Comparison of ENCODE assay signal across 1 cellular context in the genomic region with DNA sequence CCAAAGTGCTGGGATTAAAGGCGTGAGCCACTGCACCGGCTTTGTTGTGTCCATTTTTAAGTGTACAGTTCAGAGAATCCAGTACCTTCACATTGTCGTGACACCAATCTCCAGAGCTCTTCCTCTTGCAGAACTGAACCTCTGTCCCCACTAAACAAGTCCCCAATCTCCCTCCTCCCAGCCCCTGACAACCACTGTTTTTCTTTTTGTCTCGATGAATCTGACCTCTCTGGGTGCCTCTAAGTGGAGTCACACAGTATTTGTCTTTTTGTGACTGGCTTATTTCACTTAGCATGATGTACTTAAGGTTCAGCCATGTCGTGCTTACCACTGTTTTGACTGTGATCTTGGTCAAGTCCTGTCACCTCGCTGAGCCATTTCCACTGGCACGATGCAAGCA.
TF ChIP-seq lines count a peak whose summit lies in the region.

No MANE protein-coding gene starts in this region.

TF ChIP-seq in WTC11, 78 proteins besides CTCF, POLR2A, EP300 and RAD21 (continued from another document):
- TF ChIP-seq, protein P1, sequence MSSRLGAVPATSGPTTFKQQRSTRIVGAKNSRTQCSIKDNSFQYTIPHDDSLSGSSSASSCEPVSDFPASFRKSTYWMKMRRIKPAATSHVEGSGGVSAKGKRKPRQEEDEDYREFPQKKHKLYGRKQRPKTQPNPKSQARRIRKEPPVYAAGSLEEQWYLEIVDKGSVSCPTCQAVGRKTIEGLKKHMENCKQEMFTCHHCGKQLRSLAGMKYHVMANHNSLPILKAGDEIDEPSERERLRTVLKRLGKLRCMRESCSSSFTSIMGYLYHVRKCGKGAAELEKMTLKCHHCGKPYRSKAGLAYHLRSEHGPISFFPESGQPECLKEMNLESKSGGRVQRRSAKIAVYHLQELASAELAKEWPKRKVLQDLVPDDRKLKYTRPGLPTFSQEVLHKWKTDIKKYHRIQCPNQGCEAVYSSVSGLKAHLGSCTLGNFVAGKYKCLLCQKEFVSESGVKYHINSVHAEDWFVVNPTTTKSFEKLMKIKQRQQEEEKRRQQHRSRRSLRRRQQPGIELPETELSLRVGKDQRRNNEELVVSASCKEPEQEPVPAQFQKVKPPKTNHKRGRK (CRISPR knock-in tag; IDR thresholded peaks at IDR 0.05; ENCODE audit: borderline replicate concordance): no peak
- TF ChIP-seq, protein P2, sequence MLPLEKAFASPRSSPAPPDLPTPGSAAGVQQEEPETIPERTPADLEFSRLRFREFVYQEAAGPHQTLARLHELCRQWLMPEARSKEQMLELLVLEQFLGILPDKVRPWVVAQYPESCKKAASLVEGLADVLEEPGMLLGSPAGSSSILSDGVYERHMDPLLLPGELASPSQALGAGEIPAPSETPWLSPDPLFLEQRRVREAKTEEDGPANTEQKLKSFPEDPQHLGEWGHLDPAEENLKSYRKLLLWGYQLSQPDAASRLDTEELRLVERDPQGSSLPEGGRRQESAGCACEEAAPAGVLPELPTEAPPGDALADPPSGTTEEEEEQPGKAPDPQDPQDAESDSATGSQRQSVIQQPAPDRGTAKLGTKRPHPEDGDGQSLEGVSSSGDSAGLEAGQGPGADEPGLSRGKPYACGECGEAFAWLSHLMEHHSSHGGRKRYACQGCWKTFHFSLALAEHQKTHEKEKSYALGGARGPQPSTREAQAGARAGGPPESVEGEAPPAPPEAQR (CRISPR knock-in tag; IDR thresholded peaks at IDR 0.05): no peak
- TF ChIP-seq, protein P3, sequence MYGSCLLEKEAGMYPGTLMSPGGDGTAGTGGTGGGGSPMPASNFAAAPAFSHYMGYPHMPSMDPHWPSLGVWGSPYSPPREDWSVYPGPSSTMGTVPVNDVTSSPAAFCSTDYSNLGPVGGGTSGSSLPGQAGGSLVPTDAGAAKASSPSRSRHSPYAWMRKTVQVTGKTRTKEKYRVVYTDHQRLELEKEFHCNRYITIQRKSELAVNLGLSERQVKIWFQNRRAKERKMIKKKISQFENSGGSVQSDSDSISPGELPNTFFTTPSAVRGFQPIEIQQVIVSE (CRISPR knock-in tag; IDR thresholded peaks at IDR 0.05; ENCODE audit: borderline replicate concordance): no peak
- TF ChIP-seq RORB (CRISPR knock-in tag; IDR thresholded peaks at IDR 0.05) (no peak), MXD4 (CRISPR knock-in tag; IDR thresholded peaks at IDR 0.05; ENCODE audit: borderline replicate concordance) (no peak), NR1H2 (CRISPR knock-in tag; IDR thresholded peaks at IDR 0.05) (no peak), IRF2 (CRISPR knock-in tag; IDR thresholded peaks at IDR 0.05; ENCODE audit: borderline replicate concordance, low read depth) (no peak), FOXP1 (CRISPR knock-in tag; IDR thresholded peaks at IDR 0.05; ENCODE audit: borderline replicate concordance) (no peak), SOX15 (CRISPR knock-in tag; IDR thresholded peaks at IDR 0.05) (no peak), GRHL2 (CRISPR knock-in tag; IDR thresholded peaks at IDR 0.05; ENCODE audit: insufficient replicate concordance, severe bottlenecking) (no peak), ZNF138 (CRISPR knock-in tag; conservative IDR thresholded peaks at IDR 0.05) (no peak), TEAD1 (CRISPR knock-in tag; IDR thresholded peaks at IDR 0.05) (no peak)
- TF ChIP-seq, protein P4, sequence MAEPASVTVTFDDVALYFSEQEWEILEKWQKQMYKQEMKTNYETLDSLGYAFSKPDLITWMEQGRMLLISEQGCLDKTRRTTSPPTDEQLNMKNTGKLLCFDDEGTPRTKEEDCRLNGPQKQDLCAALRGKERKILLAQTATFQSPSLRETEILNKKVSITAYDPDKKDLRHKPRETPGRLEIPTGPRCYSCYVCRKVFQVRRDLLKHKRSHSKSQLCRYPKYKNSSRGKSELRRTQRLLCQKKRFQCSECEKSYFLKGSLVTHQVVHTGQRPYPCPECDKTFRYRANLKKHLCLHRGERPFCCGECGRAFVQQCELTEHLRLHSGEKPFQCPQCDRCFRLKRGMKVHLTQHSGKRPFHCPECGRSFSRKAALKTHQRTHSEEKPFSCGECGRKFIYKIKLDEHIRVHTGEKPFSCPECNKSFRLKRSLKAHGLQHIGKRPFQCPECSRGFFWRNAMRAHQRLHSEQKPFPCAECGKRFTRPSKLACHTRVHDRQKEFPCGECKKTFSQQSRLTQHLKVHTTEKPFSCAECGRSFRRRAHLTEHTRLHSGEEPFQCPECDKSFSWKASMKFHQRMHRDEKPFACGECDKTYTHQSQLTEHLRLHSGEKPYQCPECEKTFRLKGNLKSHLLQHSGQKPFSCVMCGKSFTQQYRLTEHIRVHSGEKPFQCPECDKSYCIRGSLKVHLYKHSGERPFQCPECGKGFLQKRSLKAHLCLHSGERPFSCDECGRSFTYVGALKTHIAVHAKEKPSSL (CRISPR knock-in tag; conservative IDR thresholded peaks at IDR 0.05): no peak
- TF ChIP-seq, protein P5, sequence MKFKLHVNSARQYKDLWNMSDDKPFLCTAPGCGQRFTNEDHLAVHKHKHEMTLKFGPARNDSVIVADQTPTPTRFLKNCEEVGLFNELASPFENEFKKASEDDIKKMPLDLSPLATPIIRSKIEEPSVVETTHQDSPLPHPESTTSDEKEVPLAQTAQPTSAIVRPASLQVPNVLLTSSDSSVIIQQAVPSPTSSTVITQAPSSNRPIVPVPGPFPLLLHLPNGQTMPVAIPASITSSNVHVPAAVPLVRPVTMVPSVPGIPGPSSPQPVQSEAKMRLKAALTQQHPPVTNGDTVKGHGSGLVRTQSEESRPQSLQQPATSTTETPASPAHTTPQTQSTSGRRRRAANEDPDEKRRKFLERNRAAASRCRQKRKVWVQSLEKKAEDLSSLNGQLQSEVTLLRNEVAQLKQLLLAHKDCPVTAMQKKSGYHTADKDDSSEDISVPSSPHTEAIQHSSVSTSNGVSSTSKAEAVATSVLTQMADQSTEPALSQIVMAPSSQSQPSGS (CRISPR knock-in tag; IDR thresholded peaks at IDR 0.05; ENCODE audit: borderline replicate concordance, low read depth): no peak
- TF ChIP-seq, protein P6, sequence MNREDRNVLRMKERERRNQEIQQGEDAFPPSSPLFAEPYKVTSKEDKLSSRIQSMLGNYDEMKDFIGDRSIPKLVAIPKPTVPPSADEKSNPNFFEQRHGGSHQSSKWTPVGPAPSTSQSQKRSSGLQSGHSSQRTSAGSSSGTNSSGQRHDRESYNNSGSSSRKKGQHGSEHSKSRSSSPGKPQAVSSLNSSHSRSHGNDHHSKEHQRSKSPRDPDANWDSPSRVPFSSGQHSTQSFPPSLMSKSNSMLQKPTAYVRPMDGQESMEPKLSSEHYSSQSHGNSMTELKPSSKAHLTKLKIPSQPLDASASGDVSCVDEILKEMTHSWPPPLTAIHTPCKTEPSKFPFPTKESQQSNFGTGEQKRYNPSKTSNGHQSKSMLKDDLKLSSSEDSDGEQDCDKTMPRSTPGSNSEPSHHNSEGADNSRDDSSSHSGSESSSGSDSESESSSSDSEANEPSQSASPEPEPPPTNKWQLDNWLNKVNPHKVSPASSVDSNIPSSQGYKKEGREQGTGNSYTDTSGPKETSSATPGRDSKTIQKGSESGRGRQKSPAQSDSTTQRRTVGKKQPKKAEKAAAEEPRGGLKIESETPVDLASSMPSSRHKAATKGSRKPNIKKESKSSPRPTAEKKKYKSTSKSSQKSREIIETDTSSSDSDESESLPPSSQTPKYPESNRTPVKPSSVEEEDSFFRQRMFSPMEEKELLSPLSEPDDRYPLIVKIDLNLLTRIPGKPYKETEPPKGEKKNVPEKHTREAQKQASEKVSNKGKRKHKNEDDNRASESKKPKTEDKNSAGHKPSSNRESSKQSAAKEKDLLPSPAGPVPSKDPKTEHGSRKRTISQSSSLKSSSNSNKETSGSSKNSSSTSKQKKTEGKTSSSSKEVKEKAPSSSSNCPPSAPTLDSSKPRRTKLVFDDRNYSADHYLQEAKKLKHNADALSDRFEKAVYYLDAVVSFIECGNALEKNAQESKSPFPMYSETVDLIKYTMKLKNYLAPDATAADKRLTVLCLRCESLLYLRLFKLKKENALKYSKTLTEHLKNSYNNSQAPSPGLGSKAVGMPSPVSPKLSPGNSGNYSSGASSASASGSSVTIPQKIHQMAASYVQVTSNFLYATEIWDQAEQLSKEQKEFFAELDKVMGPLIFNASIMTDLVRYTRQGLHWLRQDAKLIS (CRISPR knock-in tag; IDR thresholded peaks at IDR 0.05; ENCODE audit: borderline replicate concordance): no peak
- TF ChIP-seq, protein P7, sequence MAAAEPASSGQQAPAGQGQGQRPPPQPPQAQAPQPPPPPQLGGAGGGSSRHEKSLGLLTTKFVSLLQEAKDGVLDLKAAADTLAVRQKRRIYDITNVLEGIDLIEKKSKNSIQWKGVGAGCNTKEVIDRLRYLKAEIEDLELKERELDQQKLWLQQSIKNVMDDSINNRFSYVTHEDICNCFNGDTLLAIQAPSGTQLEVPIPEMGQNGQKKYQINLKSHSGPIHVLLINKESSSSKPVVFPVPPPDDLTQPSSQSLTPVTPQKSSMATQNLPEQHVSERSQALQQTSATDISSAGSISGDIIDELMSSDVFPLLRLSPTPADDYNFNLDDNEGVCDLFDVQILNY (CRISPR knock-in tag; IDR thresholded peaks at IDR 0.05): no peak
- TF ChIP-seq, protein P8, sequence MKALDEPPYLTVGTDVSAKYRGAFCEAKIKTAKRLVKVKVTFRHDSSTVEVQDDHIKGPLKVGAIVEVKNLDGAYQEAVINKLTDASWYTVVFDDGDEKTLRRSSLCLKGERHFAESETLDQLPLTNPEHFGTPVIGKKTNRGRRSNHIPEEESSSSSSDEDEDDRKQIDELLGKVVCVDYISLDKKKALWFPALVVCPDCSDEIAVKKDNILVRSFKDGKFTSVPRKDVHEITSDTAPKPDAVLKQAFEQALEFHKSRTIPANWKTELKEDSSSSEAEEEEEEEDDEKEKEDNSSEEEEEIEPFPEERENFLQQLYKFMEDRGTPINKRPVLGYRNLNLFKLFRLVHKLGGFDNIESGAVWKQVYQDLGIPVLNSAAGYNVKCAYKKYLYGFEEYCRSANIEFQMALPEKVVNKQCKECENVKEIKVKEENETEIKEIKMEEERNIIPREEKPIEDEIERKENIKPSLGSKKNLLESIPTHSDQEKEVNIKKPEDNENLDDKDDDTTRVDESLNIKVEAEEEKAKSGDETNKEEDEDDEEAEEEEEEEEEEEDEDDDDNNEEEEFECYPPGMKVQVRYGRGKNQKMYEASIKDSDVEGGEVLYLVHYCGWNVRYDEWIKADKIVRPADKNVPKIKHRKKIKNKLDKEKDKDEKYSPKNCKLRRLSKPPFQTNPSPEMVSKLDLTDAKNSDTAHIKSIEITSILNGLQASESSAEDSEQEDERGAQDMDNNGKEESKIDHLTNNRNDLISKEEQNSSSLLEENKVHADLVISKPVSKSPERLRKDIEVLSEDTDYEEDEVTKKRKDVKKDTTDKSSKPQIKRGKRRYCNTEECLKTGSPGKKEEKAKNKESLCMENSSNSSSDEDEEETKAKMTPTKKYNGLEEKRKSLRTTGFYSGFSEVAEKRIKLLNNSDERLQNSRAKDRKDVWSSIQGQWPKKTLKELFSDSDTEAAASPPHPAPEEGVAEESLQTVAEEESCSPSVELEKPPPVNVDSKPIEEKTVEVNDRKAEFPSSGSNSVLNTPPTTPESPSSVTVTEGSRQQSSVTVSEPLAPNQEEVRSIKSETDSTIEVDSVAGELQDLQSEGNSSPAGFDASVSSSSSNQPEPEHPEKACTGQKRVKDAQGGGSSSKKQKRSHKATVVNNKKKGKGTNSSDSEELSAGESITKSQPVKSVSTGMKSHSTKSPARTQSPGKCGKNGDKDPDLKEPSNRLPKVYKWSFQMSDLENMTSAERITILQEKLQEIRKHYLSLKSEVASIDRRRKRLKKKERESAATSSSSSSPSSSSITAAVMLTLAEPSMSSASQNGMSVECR (CRISPR knock-in tag; IDR thresholded peaks at IDR 0.05; ENCODE audit: borderline replicate concordance): no peak
